Comparison of ENCODE assay signal across 29 cellular contexts in genomic region chr6:41658551-41659069, GRCh38. TPM values are rescaled to one million over a fixed set of nuclear protein-coding genes. Genes with fewer than 3 reads are reported as not detected.
"Had no signal": no experiment of that assay in that cellular context is flagged by ENCODE, and none has a peak within 500 bp of the region (broad histone marks: within the 10 kb centered on the region; RNA-seq: fewer than 3 reads in every experiment).

No MANE protein-coding gene starts in this region.

- H3K36me3 Mint-ChIP-seq: naive thymus-derived CD4-positive, alpha-beta T cell; neural progenitor cell had no signal

- ATAC-seq: effector memory CD8-positive, alpha-beta T cell; heart right ventricle; left lobe of liver; naive thymus-derived CD4-positive, alpha-beta T cell; right lobe of liver had no signal

- H3K4me3 Mint-ChIP-seq: central memory CD8-positive, alpha-beta T cell; effector memory CD8-positive, alpha-beta T cell; naive thymus-derived CD4-positive, alpha-beta T cell; nephron; neural progenitor cell had no signal

- H3K9me3 ChIP-seq: esophagus squamous epithelium, heart right ventricle, prostate gland, right lobe of liver, stomach, thyroid gland had no signal

- H3K27me3 ChIP-seq: neural progenitor cell, right lobe of liver, thyroid gland had no signal

- H3K4me3 ChIP-seq: esophagus squamous epithelium, heart right ventricle, neural progenitor cell, prostate gland, right lobe of liver, stomach, thyroid gland had no signal

- FAIRE-seq: endometrium, islet of Langerhans, small intestine had no signal

- H3K4me1 Mint-ChIP-seq: central memory CD8-positive, alpha-beta T cell; naive thymus-derived CD4-positive, alpha-beta T cell had no signal

- H3K27ac ChIP-seq: esophagus squamous epithelium, heart right ventricle, neural progenitor cell, prostate gland, right lobe of liver, stomach, thyroid gland had no signal

- H3K4me1 ChIP-seq: prostate gland, right lobe of liver, thyroid gland had no signal

- H3K36me3 ChIP-seq: heart right ventricle, neural progenitor cell, prostate gland, right lobe of liver, thyroid gland had no signal

- DNase-seq: cortex of kidney; effector memory CD8-positive, alpha-beta T cell; erythroblast; esophagus squamous epithelium; foreskin melanocyte; glutamatergic neuron; heart right ventricle; hippocampal formation; mammary epithelial cell; mesendoderm; midbrain; naive thymus-derived CD4-positive, alpha-beta T cell; right lobe of liver; small intestine; stimulated activated CD4-positive, alpha-beta T cell treated with anti-CD3 and anti-CD28 coated beads, Interleukin-12 subunit alpha, Interleukin-12 subunit beta, amount 100 ng/mL, for 4 hours; stimulated activated CD4-positive, alpha-beta T cell treated with anti-CD3 and anti-CD28 coated beads, Interleukin-1b, Interleukin-23, amount 100 ng/mL, for 48 hours; stimulated activated CD4-positive, alpha-beta T cell treated with anti-CD3 and anti-CD28 coated beads, Interleukin-4, amount 100 ng/mL, for 1 hour; stimulated activated CD8-positive, alpha-beta memory T cell treated with anti-CD3 and anti-CD28 coated beads, Interleukin-4, amount 100 ng/mL, for 48 hours; stimulated activated naive CD4-positive, alpha-beta T cell; stomach; thyroid gland; trophoblast cell had no signal

- H3K9me3 Mint-ChIP-seq: central memory CD8-positive, alpha-beta T cell; effector memory CD8-positive, alpha-beta T cell; naive thymus-derived CD4-positive, alpha-beta T cell; nephron; neural progenitor cell had no signal

- H3K27ac Mint-ChIP-seq: effector memory CD8-positive, alpha-beta T cell; naive thymus-derived CD4-positive, alpha-beta T cell had no signal

RNA-seq across cellular contexts. Expression of gene MDFI, which starts 20.3 kb away (rescaled TPM):
- total RNA-seq: left lobe of liver; naive thymus-derived CD4-positive, alpha-beta T cell had no signal
- polyA plus RNA-seq: naive thymus-derived CD4-positive, alpha-beta T cell had no signal
